ENCODE assay signal across 23 cellular contexts in genomic region chr3:107521466-107522059, GRCh38. TPM values are rescaled to one million over a fixed set of nuclear protein-coding genes. Genes with fewer than 3 reads are reported as not detected.
A peak's percentile ranks its signal among the peaks of the same experiment; 100 is the strongest.
DNase-seq lines count a peak whose midpoint lies in the region; ATAC-seq, FAIRE-seq and TF ChIP-seq lines count a peak whose summit lies in the region.
"Had no signal": no experiment of that assay in that cellular context is flagged by ENCODE, and none has a peak within 500 bp of the region (broad histone marks: within the 10 kb centered on the region; RNA-seq: fewer than 3 reads in every experiment).

No MANE protein-coding gene starts in this region.

- no peaks in the 10 kb centered on the region for H3K9me2 ChIP-seq in Karpas-422 (replicated peaks; ENCODE audit: insufficient read depth, low read length)

- CTCF ChIA-PET in GM12878 (lab: Yijun Ruan, JAX), result interaction anchor here (0.6 kb wide), 1 partner anchor 92 kb away, joined by 3 read pairs; no protein-coding TSS in a partner anchor

- TF ChIP-seq POLR2A in GM12878 (IDR thresholded peaks at IDR 0.05; ENCODE audit: low read depth, low read length), result no peak

- H3K4me3 ChIP-seq in Karpas-422 (ENCODE audit: low read length) (peak overlapping the region; percentile 95; the same call in 1 of the 2 replicates), GM12878 (0 out of 2 replicates have a peak overlapping the region, but pooled peaks have one; percentile 42)

- H3K4me1 Mint-ChIP-seq in activated CD4-positive, alpha-beta T cell treated with anti-CD3 and anti-CD28 coated beads, Interleukin-2, amount 10 ng/mL, durations not matched to agents 24 days and 14 days, result peaks cover 17% of the 10 kb centered on the region
- H3K4me1 Mint-ChIP-seq in stimulated activated memory B cell treated with anti-CD40 and anti-IgM and Interleukin-4, amounts not matched to agents 10 μg/mL and 1 μg/mL and 100 μg/mL, for 72 hours, result peaks cover 31% of the 10 kb centered on the region

- H3K9me3 Mint-ChIP-seq in activated CD4-positive, alpha-beta T cell treated with anti-CD3 and anti-CD28 coated beads, Interleukin-2, amount 10 ng/mL, durations not matched to agents 24 days and 14 days, result no peaks in the 10 kb centered on the region
- no peaks in the 10 kb centered on the region for H3K9me3 Mint-ChIP-seq in stimulated activated memory B cell treated with anti-CD40 and anti-IgM and Interleukin-4, amounts not matched to agents 10 μg/mL and 1 μg/mL and 100 μg/mL, for 72 hours
- H3K9me3 Mint-ChIP-seq: activated naive CD4-positive, alpha-beta T cell treated with anti-CD3 and anti-CD28 coated beads, Interleukin-2, amount 10 ng/mL, durations not matched to agents 7 days and 5 days; activated T-helper 1 cell treated with anti-CD3 and anti-CD28 coated beads, Interleukin-12 subunit alpha, Interleukin-12 subunit beta, Interleukin-2, Interleukin-4 antibody, amounts not matched to agents 30 ng/mL and 10 ng/mL and 1 ng/mL, durations not matched to agents 14 hours and 24 hours and 36 hours; T-helper 1 cell treated with Interleukin-12 subunit alpha and Interleukin-12 subunit beta and Interleukin-4 antibody, amounts not matched to agents 30 μg/mL and 1 μg/mL, for 36 hours had no signal

- peaks cover 21% of the 10 kb centered on the region for H3K4me1 ChIP-seq in Karpas-422 (ENCODE audit: low read length)
- H3K4me1 ChIP-seq in GM12878 (ENCODE audit: control insufficient read depth, insufficient read depth, low read length), result peaks cover 10% of the 10 kb centered on the region; the same call in 1 of the 2 replicates
- H3K4me1 ChIP-seq: Caco-2 had no signal

- in situ Hi-C loops in GM12878 (cut with MboI), result no loop called here

- POLR2A ChIA-PET in GM12878 (lab: Charles Lee), result no interaction called here

- BruUV-seq in GM12878 (replicated peaks; lab: Mats Ljungman, UMichigan), result no TSS peak

- TF ChIP-seq EP300 in GM12878 (IDR thresholded peaks at IDR 0.05; ENCODE audit: borderline replicate concordance in 1 of 2, control insufficient read depth in 1 of 2, low read depth in 2 of 2, low read length in 2 of 2), result no peak

- WGBS in GM12878 (ENCODE audit: insufficient coverage, insufficient replicate concordance, low lambda C conversion rate, missing lambda C conversion rate), result 10% methylated on average over 3 of the region's 3 CpGs

- no peaks in the 10 kb centered on the region for H3K36me3 ChIP-seq in Karpas-422 (ENCODE audit: insufficient read depth, low read length)
- H3K36me3 ChIP-seq in GM12878 (ENCODE audit: control insufficient read depth in 2 of 2, insufficient read depth in 2 of 2, low read length in 1 of 2), result no peaks in the 10 kb centered on the region
- H3K36me3 ChIP-seq: stomach, tibial nerve had no signal

- H3K4me2 ChIP-seq in Karpas-422 (ENCODE audit: low read depth, low read length, poor library complexity, severe bottlenecking), result peak overlapping the region; percentile 100
- 0 out of 2 replicates have a peak overlapping the region, but pooled peaks have one; percentile 4 for H3K4me2 ChIP-seq in GM12878 (ENCODE audit: control insufficient read depth, insufficient read depth)

- no peak overlapping the region for H3K27ac Mint-ChIP-seq in activated CD4-positive, alpha-beta T cell treated with anti-CD3 and anti-CD28 coated beads, Interleukin-2, amount 10 ng/mL, durations not matched to agents 24 days and 14 days
- H3K27ac Mint-ChIP-seq in stimulated activated memory B cell treated with anti-CD40 and anti-IgM and Interleukin-4, amounts not matched to agents 10 μg/mL and 1 μg/mL and 100 μg/mL, for 72 hours, result peak overlapping the region; percentile 36
- H3K27ac Mint-ChIP-seq: T-helper 1 cell treated with Interleukin-12 subunit alpha and Interleukin-12 subunit beta and Interleukin-4 antibody, amounts not matched to agents 30 μg/mL and 1 μg/mL, for 36 hours had no signal

- FAIRE-seq in GM12878 (lab: Jason Lieb, UNC), result no peak
- FAIRE-seq: endometrium, K562 had no signal

- H3K27ac ChIP-seq in Karpas-422 (ENCODE audit: low read length) (0 out of 2 replicates have a peak overlapping the region, but pooled peaks have one; percentile 37), GM12878 (ENCODE audit: control insufficient read depth, insufficient read depth) (no peak overlapping the region)
- H3K27ac ChIP-seq: RWPE1 had no signal

- TF ChIP-seq RAD21 in GM12878 (IDR thresholded peaks at IDR 0.05; ENCODE audit: insufficient read depth, low read depth, low read length), result no peak

- ATAC-seq in GM12878 (no peak), GM21825 (IDR thresholded peaks at IDR 0.05; ENCODE audit: unreplicated experiment) (no peak), HG03457 (IDR thresholded peaks at IDR 0.05; ENCODE audit: unreplicated experiment) (no peak), GM18498 (IDR thresholded peaks at IDR 0.05; ENCODE audit: unreplicated experiment) (no peak)
- no peak for ATAC-seq in stimulated activated memory B cell treated with anti-CD40 and anti-IgM and Interleukin-4, amounts not matched to agents 10 μg/mL and 1 μg/mL and 100 μg/mL, for 72 hours
- ATAC-seq: K562 had no signal

- SMC1A ChIA-PET in GM12878 (lab: Charles Lee; ENCODE audit: uncharacterized antibody, unreplicated experiment), result interaction anchor here (0.6 to 1.6 kb wide), 6 partner anchors 18 to 104 kb away, joined by 3 to 6 read pairs (median 4); no protein-coding TSS in a partner anchor

- no peak for TF ChIP-seq CTCF in GM12878 (IDR thresholded peaks at IDR 0.05 in 2 of 3, conservative IDR thresholded peaks at IDR 0.05 in 1 of 3; ENCODE audit: control insufficient read depth in 2 of 3, extremely low read depth in 1 of 3, insufficient read depth in 1 of 3, low read depth in 3 of 3, low read length in 3 of 3)

- H3K27me3 ChIP-seq in Karpas-422 (ENCODE audit: low read length) (no peaks in the 10 kb centered on the region), GM12878 (replicated peaks in 1 of 2; ENCODE audit: control insufficient read depth in 2 of 2, insufficient read depth in 2 of 2, low read length in 1 of 2) (no peaks in the 10 kb centered on the region)
- H3K27me3 ChIP-seq: stomach, tibial nerve had no signal

- H3K9ac ChIP-seq in Karpas-422 (ENCODE audit: low read length) (peak overlapping the region; percentile 44), GM12878 (ENCODE audit: control insufficient read depth, insufficient read depth, low read length) (no peak overlapping the region)

- DNase-seq in activated CD4-positive, alpha-beta T cell treated with anti-CD3 and anti-CD28 coated beads, Interleukin-2, amount 10 ng/mL, durations not matched to agents 24 days and 14 days, result peak; percentile 6
- DNase-seq in activated CD4-positive, alpha-beta T cell treated with anti-CD3 and anti-CD28 coated beads, Interleukin-2, amount 50 U/mL, for 1 hour, result no peak
- DNase-seq in Karpas-422, result peak; percentile 52
- no peak for DNase-seq in GM12878 (ENCODE audit: low read depth, low spot score)
- DNase-seq: activated naive CD4-positive, alpha-beta T cell treated with anti-CD3 and anti-CD28 coated beads, Interleukin-2, amount 10 ng/mL, durations not matched to agents 7 days and 5 days; amygdala; Caco-2; islet precursor cell; NCI-H1694 treated with DMSO at 0.1 percent for 48 hours; NCI-H2171; NCI-H510A treated with DMSO at 0.1 percent for 48 hours; NK-92 treated with Interleukin-12 subunit alpha and Interleukin-12 subunit beta, amount 100 ng/mL, for 24 hours; stomach had no signal

- H3K27me3 Mint-ChIP-seq in activated CD4-positive, alpha-beta T cell treated with anti-CD3 and anti-CD28 coated beads, Interleukin-2, amount 10 ng/mL, durations not matched to agents 24 days and 14 days, result peaks cover 16% of the 10 kb centered on the region
- no peaks in the 10 kb centered on the region for H3K27me3 Mint-ChIP-seq in stimulated activated memory B cell treated with anti-CD40 and anti-IgM and Interleukin-4, amounts not matched to agents 10 μg/mL and 1 μg/mL and 100 μg/mL, for 72 hours

- peaks cover 4% of the 10 kb centered on the region for H3K36me3 Mint-ChIP-seq in activated CD4-positive, alpha-beta T cell treated with anti-CD3 and anti-CD28 coated beads, Interleukin-2, amount 10 ng/mL, durations not matched to agents 24 days and 14 days (ENCODE audit: low read depth)
- H3K36me3 Mint-ChIP-seq in stimulated activated memory B cell treated with anti-CD40 and anti-IgM and Interleukin-4, amounts not matched to agents 10 μg/mL and 1 μg/mL and 100 μg/mL, for 72 hours, result no peaks in the 10 kb centered on the region

- H3K79me2 ChIP-seq in Karpas-422 (ENCODE audit: low read length) (peaks cover 41% of the 10 kb centered on the region), GM12878 (ENCODE audit: control insufficient read depth, insufficient read depth, low read length) (peaks cover 28% of the 10 kb centered on the region)

- peak overlapping the region; percentile 87 for H2AFZ ChIP-seq in Karpas-422 (ENCODE audit: low read length)
- peak overlapping the region; percentile 13; the same call in 1 of the 2 replicates for H2AFZ ChIP-seq in GM12878 (ENCODE audit: control insufficient read depth, low read depth, low read length)

- no peaks in the 10 kb centered on the region for H3K9me3 ChIP-seq in Karpas-422 (ENCODE audit: low read length)
- H3K9me3 ChIP-seq in GM12878 (replicated peaks; ENCODE audit: control insufficient read depth, insufficient read depth, low read length), result no peaks in the 10 kb centered on the region
- H3K9me3 ChIP-seq: Caco-2, stomach, tibial nerve had no signal

- no peak overlapping the region for H3K4me3 Mint-ChIP-seq in activated CD4-positive, alpha-beta T cell treated with anti-CD3 and anti-CD28 coated beads, Interleukin-2, amount 10 ng/mL, durations not matched to agents 24 days and 14 days
- no peak overlapping the region for H3K4me3 Mint-ChIP-seq in stimulated activated memory B cell treated with anti-CD40 and anti-IgM and Interleukin-4, amounts not matched to agents 10 μg/mL and 1 μg/mL and 100 μg/mL, for 72 hours

- RAD21 ChIA-PET in GM12878 (lab: Charles Lee; ENCODE audit: unreplicated experiment), result interaction anchor here (0.9 to 1.2 kb wide), 2 partner anchors 12 to 78 kb away, joined by 3 to 4 read pairs; no protein-coding TSS in a partner anchor

- H4K20me1 ChIP-seq in Karpas-422 (ENCODE audit: insufficient read depth, low read depth, low read length), result no peaks in the 10 kb centered on the region
- no peaks in the 10 kb centered on the region for H4K20me1 ChIP-seq in GM12878 (ENCODE audit: control insufficient read depth, insufficient read depth)

- intact Hi-C loops in activated CD4-positive, alpha-beta T cell treated with anti-CD3 and anti-CD28 coated beads, Interleukin-2, amount 10 ng/mL, durations not matched to agents 24 days and 14 days (cut with micrococcal nuclease), result loop anchor here (1.0 to 10.0 kb wide), 8 partner anchors 78 to 1313 kb away; partner anchors contain the start of genes CD47, CIP2A and DZIP3
- intact Hi-C loops in GM12878 (cut with micrococcal nuclease; ENCODE audit: unreplicated experiment), result loop anchor here (5.0 to 10.0 kb wide), 2 partner anchors 89 to 287 kb away; no protein-coding TSS in a partner anchor

RNA-seq across cellular contexts. Expression of gene BBX, which starts 1.2 kb away (rescaled TPM):
- total RNA-seq in activated CD4-positive, alpha-beta T cell treated with anti-CD3 and anti-CD28 coated beads, Interleukin-2, amount 10 ng/mL, durations not matched to agents 24 days and 14 days, result 37.2 and 39.6 TPM in 2 replicates
- total RNA-seq in Karpas-422 (2014; rRNA removed; shearing (Covaris generic); ENCODE audit: low replicate concordance), result 81.8 and 109 TPM in 2 replicates
- total RNA-seq in GM12878 (2013; cell fraction: nucleolus; rRNA removed), result 194 and 197 TPM in 2 replicates
- 25.5 and 29.6 TPM in 2 replicates for total RNA-seq in GM12878 (2014; rRNA removed)
- 30.1 and 32.1 TPM in 2 replicates for total RNA-seq in GM12878 (2014; rRNA removed; fragmentation: Illumina TruSeq; extraction: Trizol)
- total RNA-seq in GM12878 (2021), result 25.4 and 31.8 TPM in 2 replicates
- 7.4 TPM for polyA plus RNA-seq in GM12878 (2011; ENCODE audit: low read depth)
- 37.6 and 56.0 TPM in 2 replicates for polyA plus RNA-seq in GM12878 (2011; rRNA removed)
- 22.7 and 23.3 TPM in 2 replicates for polyA plus RNA-seq in GM12878 (2011; cell fraction: cytosol; rRNA removed)
- 36.7 and 42.0 TPM in 2 replicates for polyA plus RNA-seq in GM12878 (2011; cell fraction: nucleus; rRNA removed)
- 10.6 and 13.3 TPM in 2 replicates for polyA plus RNA-seq in GM12878 (2012)
- polyA plus RNA-seq in GM12878 (2014; fragmentation: Illumina TruSeq; extraction: Trizol), result 23.7 and 25.3 TPM in 2 replicates
- 10 to 100 TPM; 17.5 to 37.3 TPM for polyA plus RNA-seq in GM12878 (2014; fragmentation: Nextera tagmentation; extraction: Ambion mirVana)
- polyA plus RNA-seq in GM12878 (2014; rRNA removed), result 13.3 and 16.0 TPM in 2 replicates
- 10 to 100 TPM; 36.7 to 38.5 TPM for polyA plus RNA-seq in GM12878 (2016; fragmentation: Nextera tagmentation; extraction: Ambion mirVana)
- polyA minus RNA-seq in GM12878 (2011; rRNA and poly(A)+ RNA removed), result 94.7 and 99.3 TPM in 2 replicates
- polyA minus RNA-seq in GM12878 (2011; cell fraction: cytosol; rRNA and poly(A)+ RNA removed), result 20.4 and 27.5 TPM in 2 replicates
- 120 and 178 TPM in 2 replicates for polyA minus RNA-seq in GM12878 (2011; cell fraction: nucleus; rRNA and poly(A)+ RNA removed)

Comparison
In these comparisons a context has a peak if more than half of its experiments do, and no peak if none do; other contexts are left out.
1. DNase-seq: peak in activated CD4-positive, alpha-beta T cell treated with anti-CD3 and anti-CD28 coated beads, Interleukin-2, amount 10 ng/mL, durations not matched to agents 24 days and 14 days (single experiment) and Karpas-422 (single experiment); none in activated CD4-positive, alpha-beta T cell treated with anti-CD3 and anti-CD28 coated beads, Interleukin-2, amount 50 U/mL, for 1 hour (single experiment) and GM12878 (single experiment).